Comparison of ENCODE assay signal across 17 cellular contexts in the genomic region with DNA sequence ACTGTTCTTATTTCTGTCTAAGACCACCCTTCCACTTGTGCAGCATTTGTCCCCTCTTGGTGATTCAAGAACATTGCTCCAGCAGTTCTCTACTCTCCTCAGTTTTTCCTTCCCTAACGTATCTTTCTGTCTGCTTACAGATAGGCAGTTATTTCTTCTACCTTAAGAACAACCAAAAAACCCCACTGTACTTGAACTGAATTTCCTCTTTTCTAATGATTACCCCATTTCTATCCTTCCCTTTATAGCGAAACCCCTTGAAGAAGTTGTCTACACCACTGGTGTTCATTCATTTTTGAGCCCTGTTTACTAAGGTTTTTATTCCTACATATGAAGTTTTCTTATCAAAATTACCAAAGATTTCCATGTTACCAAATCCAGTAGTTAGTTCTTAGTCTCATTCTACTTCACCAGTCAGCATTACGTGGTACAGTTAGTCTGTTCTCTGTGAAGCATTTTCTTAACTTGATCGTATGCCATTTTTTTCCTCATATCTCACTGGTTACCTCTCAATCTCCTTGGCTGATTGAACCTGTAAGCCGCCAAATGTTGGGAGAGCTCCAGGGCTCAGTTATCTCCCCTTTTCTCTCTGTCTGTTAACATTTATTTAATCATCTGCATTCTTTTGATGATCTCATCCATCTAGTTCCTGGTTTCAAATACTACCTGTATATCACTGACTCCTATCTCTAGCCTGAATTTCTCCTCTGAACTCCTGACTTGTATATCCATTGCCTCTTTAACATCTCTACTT. TPM values are rescaled to one million over a fixed set of nuclear protein-coding genes. Genes with fewer than 3 reads are reported as not detected.
A peak's percentile ranks its signal among the peaks of the same experiment; 100 is the strongest.
DNase-seq lines count a peak whose midpoint lies in the region; ATAC-seq, FAIRE-seq and TF ChIP-seq lines count a peak whose summit lies in the region.
"Had no signal": no experiment of that assay in that cellular context is flagged by ENCODE, and none has a peak within 500 bp of the region (broad histone marks: within the 10 kb centered on the region; RNA-seq: fewer than 3 reads in every experiment).

No MANE protein-coding gene starts in this region.

- H2BK120ac ChIP-seq in H9 (ENCODE audit: low read depth, low read length, poor library complexity, severe bottlenecking) = no peak overlapping the region

- H3K4me3 ChIP-seq in NB4 (ENCODE audit: low read depth, low read length) (no peak overlapping the region), bronchial epithelial cell (ENCODE audit: low read depth, low read length) (no peak overlapping the region), neutrophil (ENCODE audit: low read depth in 1 of 2, low read length in 1 of 2) (no peak overlapping the region), suprapubic skin (no peak overlapping the region)
- H3K4me3 ChIP-seq: MG63, right lobe of liver, tibial nerve had no signal

- H3K14ac ChIP-seq in H9 (ENCODE audit: insufficient read depth, low read length) = no peak overlapping the region

- peaks cover 85% of the 10 kb centered on the region for H3K4me1 Mint-ChIP-seq in activated CD4-positive, alpha-beta T cell treated with anti-CD3 and anti-CD28 coated beads for 36 hours
- H3K4me1 Mint-ChIP-seq in activated CD4-positive, alpha-beta T cell treated with anti-CD3 and anti-CD28 coated beads, Interleukin-2, amount 10 ng/mL, durations not matched to agents 7 days and 5 days = peaks cover 75% of the 10 kb centered on the region
- H3K4me1 Mint-ChIP-seq in glutamatergic neuron (ENCODE audit: low read depth, unreplicated experiment) = peaks cover 31% of the 10 kb centered on the region
- peaks cover 56% of the 10 kb centered on the region in 2 experiments for H3K4me1 Mint-ChIP-seq in H9

- no peak overlapping the region for H3K4ac ChIP-seq in H9 (ENCODE audit: low read depth, low read length)

- no peaks in the 10 kb centered on the region for H3K23me2 ChIP-seq in H9 (ENCODE audit: insufficient read length, low read depth, low read length, poor library complexity, severe bottlenecking)

- TF ChIP-seq CTCF in NB4 (IDR thresholded peaks at IDR 0.05; ENCODE audit: low read depth, low read length) (no peak), bronchial epithelial cell (IDR thresholded peaks at IDR 0.05; ENCODE audit: insufficient read depth, low read length, severe bottlenecking) (no peak), neutrophil (IDR thresholded peaks at IDR 0.05) (no peak), suprapubic skin (IDR thresholded peaks at IDR 0.05) (no peak), glutamatergic neuron (IDR thresholded peaks at IDR 0.05; ENCODE audit: partially characterized antibody, unreplicated experiment) (no peak), H9 (conservative IDR thresholded peaks at IDR 0.05) (no peak)

- H3K27me3 Mint-ChIP-seq in activated CD4-positive, alpha-beta T cell treated with anti-CD3 and anti-CD28 coated beads for 36 hours = no peaks in the 10 kb centered on the region
- H3K27me3 Mint-ChIP-seq in activated CD4-positive, alpha-beta T cell treated with anti-CD3 and anti-CD28 coated beads, Interleukin-2, amount 10 ng/mL, durations not matched to agents 7 days and 5 days = no peaks in the 10 kb centered on the region
- H3K27me3 Mint-ChIP-seq in glutamatergic neuron (ENCODE audit: unreplicated experiment) (no peaks in the 10 kb centered on the region), H9 (ENCODE audit: low read depth) (no peaks in the 10 kb centered on the region)

- H3K36me3 ChIP-seq in bronchial epithelial cell (ENCODE audit: control insufficient read depth, insufficient read depth, low read length) (peaks cover 3% of the 10 kb centered on the region), neutrophil (peaks cover 10% of the 10 kb centered on the region), suprapubic skin (peaks cover 4% of the 10 kb centered on the region)
- H3K36me3 ChIP-seq: right lobe of liver had no signal

- no peaks in the 10 kb centered on the region for H4K20me1 ChIP-seq in H9 (ENCODE audit: control insufficient read depth, insufficient read depth, insufficient read length)

- 63% methylated on average over 5 of the region's 5 CpGs for WGBS in suprapubic skin
- WGBS in H9 (ENCODE audit: extremely low coverage, insufficient read length, low lambda C conversion rate) = no CpG with 5 or more reads among the region's 5 CpGs

- no peak overlapping the region for H2BK12ac ChIP-seq in H9 (ENCODE audit: insufficient read length, low read depth, low read length)

- peak; percentile 32 for ATAC-seq in activated CD4-positive, alpha-beta T cell treated with anti-CD3 and anti-CD28 coated beads for 36 hours

- no peak overlapping the region for H3K4me2 ChIP-seq in H9 (ENCODE audit: insufficient read depth, insufficient read length, low read length)

- peaks cover 35% of the 10 kb centered on the region for H3K36me3 Mint-ChIP-seq in activated CD4-positive, alpha-beta T cell treated with anti-CD3 and anti-CD28 coated beads for 36 hours (ENCODE audit: low read depth)
- H3K36me3 Mint-ChIP-seq in activated CD4-positive, alpha-beta T cell treated with anti-CD3 and anti-CD28 coated beads, Interleukin-2, amount 10 ng/mL, durations not matched to agents 7 days and 5 days (ENCODE audit: low read depth) = peaks cover 41% of the 10 kb centered on the region
- H3K36me3 Mint-ChIP-seq in glutamatergic neuron (ENCODE audit: unreplicated experiment) = no peaks in the 10 kb centered on the region
- H3K36me3 Mint-ChIP-seq in H9 (ENCODE audit: insufficient read depth in 1 of 3, low read depth in 3 of 3) = peaks cover 0 to 18% (median 15%) of the 10 kb centered on the region in 3 experiments; a peak in 6 of 7 replicates

- H3K9me3 Mint-ChIP-seq in activated CD4-positive, alpha-beta T cell treated with anti-CD3 and anti-CD28 coated beads for 36 hours (ENCODE audit: low read depth) = no peaks in the 10 kb centered on the region
- no peaks in the 10 kb centered on the region for H3K9me3 Mint-ChIP-seq in activated CD4-positive, alpha-beta T cell treated with anti-CD3 and anti-CD28 coated beads, Interleukin-2, amount 10 ng/mL, durations not matched to agents 7 days and 5 days
- no peaks in the 10 kb centered on the region for H3K9me3 Mint-ChIP-seq in glutamatergic neuron (ENCODE audit: unreplicated experiment)
- H3K9me3 Mint-ChIP-seq in H9 = no peaks in the 10 kb centered on the region

- peak overlapping the region; percentile 68 for H3K27ac ChIP-seq in neutrophil
- no peak overlapping the region for H3K27ac ChIP-seq in suprapubic skin
- no peak overlapping the region for H3K27ac ChIP-seq in H9 (ENCODE audit: insufficient read length, low read depth, low read length)
- H3K27ac ChIP-seq: right lobe of liver, tibial nerve had no signal

- H3K79me1 ChIP-seq in H9 (ENCODE audit: insufficient read depth, low read depth, low read length, poor library complexity, severe bottlenecking) = peaks cover 7% of the 10 kb centered on the region

- no peak overlapping the region for H2AFZ ChIP-seq in H9 (ENCODE audit: low read length)

- H3K4me1 ChIP-seq in neutrophil (ENCODE audit: control insufficient read depth in 1 of 2, insufficient read depth in 1 of 2, low read depth in 1 of 2, low read length in 1 of 2) = peaks cover 54 to 58% of the 10 kb centered on the region in 2 experiments
- H3K4me1 ChIP-seq in suprapubic skin = peaks cover 82% of the 10 kb centered on the region
- H3K4me1 ChIP-seq in H9 (ENCODE audit: insufficient read depth, low read length) = no peaks in the 10 kb centered on the region

- H4K5ac ChIP-seq in H9 (ENCODE audit: insufficient read length, low read depth, low read length) = no peak overlapping the region

- TF ChIP-seq POLR2A in NB4 (IDR thresholded peaks at IDR 0.05; ENCODE audit: extremely low read depth, insufficient read length) = no peak
- no peak for TF ChIP-seq POLR2A in suprapubic skin (IDR thresholded peaks at IDR 0.05)

- no peak overlapping the region for H2BK15ac ChIP-seq in H9 (ENCODE audit: low read depth, low read length)

- no peak overlapping the region for H2AK5ac ChIP-seq in H9 (ENCODE audit: insufficient read length, low read length)

- H4K91ac ChIP-seq in H9 (ENCODE audit: insufficient read length, low read depth, low read length) = no peak overlapping the region

- H3K56ac ChIP-seq in H9 (ENCODE audit: insufficient read length, low read depth, low read length) = no peak overlapping the region

- H2BK20ac ChIP-seq in H9 (ENCODE audit: low read depth, low read length, poor library complexity, severe bottlenecking) = no peak overlapping the region

- no peak overlapping the region for H3T11ph ChIP-seq in H9 (ENCODE audit: low read length)

- FAIRE-seq in bronchial epithelial cell (lab: Jason Lieb, UNC) = no peak

- no peak overlapping the region for H2BK5ac ChIP-seq in H9 (ENCODE audit: insufficient read length, low read length)

- peaks cover 62% of the 10 kb centered on the region for H3K79me2 ChIP-seq in H9 (ENCODE audit: insufficient read depth, low read length)

- POLR2A ChIA-PET in activated CD4-positive, alpha-beta T cell treated with anti-CD3 and anti-CD28 coated beads for 36 hours (lab: Charles Lee) = no interaction called here
- POLR2A ChIA-PET in activated CD4-positive, alpha-beta T cell treated with anti-CD3 and anti-CD28 coated beads, Interleukin-2, amount 10 ng/mL, durations not matched to agents 7 days and 5 days (lab: Charles Lee) = no interaction called here

- H3K9me3 ChIP-seq in neutrophil = no peaks in the 10 kb centered on the region
- H3K9me3 ChIP-seq in suprapubic skin = no peaks in the 10 kb centered on the region
- no peaks in the 10 kb centered on the region for H3K9me3 ChIP-seq in H9 (ENCODE audit: control insufficient read depth, low read depth, low read length)
- H3K9me3 ChIP-seq: MG63, right lobe of liver, tibial nerve had no signal

- CTCF ChIA-PET in activated CD4-positive, alpha-beta T cell treated with anti-CD3 and anti-CD28 coated beads for 36 hours (lab: Charles Lee) = interaction anchor here (0.5 kb wide), 1 partner anchor 55 kb away, joined by 3 read pairs; no protein-coding TSS in a partner anchor
- CTCF ChIA-PET in activated CD4-positive, alpha-beta T cell treated with anti-CD3 and anti-CD28 coated beads, Interleukin-2, amount 10 ng/mL, durations not matched to agents 7 days and 5 days (lab: Charles Lee) = no interaction called here

- H3K27ac Mint-ChIP-seq in activated CD4-positive, alpha-beta T cell treated with anti-CD3 and anti-CD28 coated beads for 36 hours = peak overlapping the region; percentile 67
- no peak overlapping the region for H3K27ac Mint-ChIP-seq in activated CD4-positive, alpha-beta T cell treated with anti-CD3 and anti-CD28 coated beads, Interleukin-2, amount 10 ng/mL, durations not matched to agents 7 days and 5 days
- H3K27ac Mint-ChIP-seq in glutamatergic neuron (ENCODE audit: unreplicated experiment) = no peak overlapping the region
- peak overlapping the region in 1 of 3 experiments; percentile 49; a peak in 2 of 7 replicates for H3K27ac Mint-ChIP-seq in H9

- H3K23ac ChIP-seq in H9 (ENCODE audit: insufficient read length, low read depth, low read length) = no peak overlapping the region

- no peak overlapping the region for H3K18ac ChIP-seq in H9 (ENCODE audit: insufficient read length, low read depth, low read length)

- no peak for TF ChIP-seq EP300 in suprapubic skin (IDR thresholded peaks at IDR 0.05)

- intact Hi-C loops in activated CD4-positive, alpha-beta T cell treated with anti-CD3 and anti-CD28 coated beads for 36 hours (cut with DNase I, micrococcal nuclease) = no loop called here

- no peak for DNase-seq in activated CD4-positive, alpha-beta T cell treated with anti-CD3 and anti-CD28 coated beads for 36 hours
- DNase-seq in activated CD4-positive, alpha-beta T cell treated with anti-CD3 and anti-CD28 coated beads, Interleukin-2, amount 10 ng/mL, durations not matched to agents 7 days and 5 days = no peak
- DNase-seq in NB4 (ENCODE audit: low read depth) (peak; percentile 20), bronchial epithelial cell (ENCODE audit: low read depth) (peak; percentile 67), suprapubic skin (ENCODE audit: low spot score in 2 of 2) (no peak), glutamatergic neuron (no peak), H9 (no peak)
- DNase-seq: ACHN; activated CD4-positive, alpha-beta T cell treated with anti-CD3 and anti-CD28 coated beads, Interleukin-2, amount 50 U/mL, for 1 hour; aorta; hypothalamus; mesendoderm; MG63; right lobe of liver; SHP77 treated with DMSO at 0.1 percent for 48 hours had no signal

- no peak overlapping the region for H4K8ac ChIP-seq in H9 (replicated peaks; ENCODE audit: insufficient read length, low read depth, low read length)

- H3K9ac ChIP-seq in H9 (ENCODE audit: extremely low read depth, insufficient read length, low read length) = no peak overlapping the region

- no peaks in the 10 kb centered on the region for H3K27me3 ChIP-seq in bronchial epithelial cell (ENCODE audit: control insufficient read depth, insufficient read depth, low read length)
- no peaks in the 10 kb centered on the region for H3K27me3 ChIP-seq in neutrophil
- H3K27me3 ChIP-seq in suprapubic skin = no peaks in the 10 kb centered on the region
- H3K27me3 ChIP-seq in H9 (ENCODE audit: insufficient read depth, low read length) = no peaks in the 10 kb centered on the region
- H3K27me3 ChIP-seq: MG63, right lobe of liver, tibial nerve had no signal

- H3K4me3 Mint-ChIP-seq in activated CD4-positive, alpha-beta T cell treated with anti-CD3 and anti-CD28 coated beads for 36 hours = no peak overlapping the region
- no peak overlapping the region for H3K4me3 Mint-ChIP-seq in activated CD4-positive, alpha-beta T cell treated with anti-CD3 and anti-CD28 coated beads, Interleukin-2, amount 10 ng/mL, durations not matched to agents 7 days and 5 days
- no peak overlapping the region for H3K4me3 Mint-ChIP-seq in glutamatergic neuron (ENCODE audit: unreplicated experiment)
- H3K4me3 Mint-ChIP-seq in H9 = no peak overlapping the region

RNA-seq across cellular contexts. Expression of a gene that starts 9.0 kb away (rescaled TPM):
- total RNA-seq in activated CD4-positive, alpha-beta T cell treated with anti-CD3 and anti-CD28 coated beads for 36 hours = 100 to 1,000 TPM in 1 of 2 experiments, 10 to 100 TPM in 1; 89.0 to 151 TPM
- 100 to 1,000 TPM; 141 to 146 TPM for total RNA-seq in activated CD4-positive, alpha-beta T cell treated with anti-CD3 and anti-CD28 coated beads, Interleukin-2, amount 10 ng/mL, durations not matched to agents 7 days and 5 days
- total RNA-seq in bronchial epithelial cell (86.1 and 142 TPM in 2 replicates), suprapubic skin (100 to 1,000 TPM; 107 to 156 (median 116) TPM), glutamatergic neuron (ENCODE audit: unreplicated experiment) (89.5 TPM), H9 (2021) (196 and 199 TPM in 2 replicates)

Comparison
In these comparisons a context has a peak if more than half of its experiments do, and no peak if none do; other contexts are left out.
1. DNase-seq: peak in NB4 (single experiment) and bronchial epithelial cell (single experiment); none in activated CD4-positive, alpha-beta T cell treated with anti-CD3 and anti-CD28 coated beads for 36 hours (single experiment), activated CD4-positive, alpha-beta T cell treated with anti-CD3 and anti-CD28 coated beads, Interleukin-2, amount 10 ng/mL, durations not matched to agents 7 days and 5 days (single experiment), suprapubic skin (0 of 2), glutamatergic neuron (single experiment) and H9 (single experiment).